In genomic region chr9:110049699-110050450, GRCh38 we compare ENCODE assay signal across 8 cellular contexts.
DNase-seq lines count a peak whose midpoint lies in the region; ATAC-seq and TF ChIP-seq lines count a peak whose summit lies in the region.

No MANE protein-coding gene starts in this region.

- H3K9me3 ChIP-seq in body of pancreas = no peaks in the 10 kb centered on the region

- no peak for TF ChIP-seq POLR2A in body of pancreas (IDR thresholded peaks at IDR 0.05)

- H3K27me3 ChIP-seq in body of pancreas = peaks cover 0 to 23% of the 10 kb centered on the region in 2 donors

- TF ChIP-seq CTCF in AG10803 (conservative IDR thresholded peaks at IDR 0.05; ENCODE audit: low read length) (no peak), body of pancreas (IDR thresholded peaks at IDR 0.05) (no peak)

- 4 to 11% methylated on average over 17 to 26 of the region's 26 CpGs for WGBS in body of pancreas, 2 donors

- DNase-seq in AG10803 (ENCODE audit: low read depth) (no peak), OCI-M1 (lab: John Stamatoyannopoulos, UW) (peak; percentile 60), body of pancreas (peak in 3 of 4 donors; percentile 23 to 45 (median 42)), islet precursor cell (peak; percentile 68), NCI-H1694 treated with DMSO at 0.1 percent for 48 hours (lab: John Stamatoyannopoulos, UW) (no peak), DMS114 treated with DMSO at 0.1 percent for 48 hours (lab: John Stamatoyannopoulos, UW; ENCODE audit: unreplicated experiment) (no peak)
- DNase-seq in stimulated activated CD4-positive, alpha-beta T cell treated with anti-CD3 and anti-CD28 coated beads, Interleukin-1b, Interleukin-23, amount 100 ng/mL, for 48 hours = peak; percentile 26

- ATAC-seq in GM21529 (IDR thresholded peaks at IDR 0.05; ENCODE audit: unreplicated experiment) (peak; percentile 19), body of pancreas (peak; percentile 22)

- peaks cover 27% of the 10 kb centered on the region for H3K4me1 ChIP-seq in body of pancreas

- intact Hi-C loops in body of pancreas (cut with DNase I) = no loop called here

- no peaks in the 10 kb centered on the region for H3K36me3 ChIP-seq in body of pancreas (replicated peaks in 1 of 2; ENCODE audit: insufficient read depth in 1 of 2, low read depth in 2 of 2)

- H3K4me3 ChIP-seq in AG10803 (ENCODE audit: low read length) (peak overlapping the region; percentile 94), body of pancreas (no peak overlapping the region)

- H3K27ac ChIP-seq in body of pancreas = peak overlapping the region in 2 of 4 donors; percentile 9 to 10

Comparison
In these comparisons a context has a peak if more than half of its experiments do, and no peak if none do; other contexts are left out.
1. DNase-seq: peak in OCI-M1 (single experiment), body of pancreas (3 of 4), islet precursor cell (single experiment) and stimulated activated CD4-positive, alpha-beta T cell treated with anti-CD3 and anti-CD28 coated beads, Interleukin-1b, Interleukin-23, amount 100 ng/mL, for 48 hours (single experiment); none in AG10803 (single experiment), NCI-H1694 treated with DMSO at 0.1 percent for 48 hours (single experiment) and DMS114 treated with DMSO at 0.1 percent for 48 hours (single experiment).